9 cellular contexts compared by ENCODE assay signal in genomic region chr2:97662895-97663625, GRCh38. TPM values are rescaled to one million over a fixed set of nuclear protein-coding genes. Genes with fewer than 3 reads are reported as not detected.
DNase-seq lines count a peak whose midpoint lies in the region; ATAC-seq and TF ChIP-seq lines count a peak whose summit lies in the region.
"Had no signal": no experiment of that assay in that cellular context is flagged by ENCODE, and none has a peak within 500 bp of the region (broad histone marks: within the 10 kb centered on the region; RNA-seq: fewer than 3 reads in every experiment).

No MANE protein-coding gene starts in this region.

- POLR2A ChIA-PET in naive thymus-derived CD8-positive, alpha-beta T cell (lab: Charles Lee): interaction anchor here (0.8 to 8.6 kb wide), 7 partner anchors 11 to 801 kb away, joined by 3 to 170 read pairs (median 5); partner anchors contain the start of genes COX5B and ZAP70

- H3K36me3 Mint-ChIP-seq in activated T-helper 1 cell treated with anti-CD3 and anti-CD28 coated beads, Interleukin-12 subunit alpha, Interleukin-12 subunit beta, Interleukin-2, Interleukin-4 antibody, amounts not matched to agents 30 ng/mL and 10 ng/mL and 1 ng/mL, durations not matched to agents 14 hours and 24 hours and 36 hours (ENCODE audit: low read depth): peaks cover 24% of the 10 kb centered on the region
- peaks cover 0 to 21% (median 0%) of the 10 kb centered on the region in 3 donors for H3K36me3 Mint-ChIP-seq in naive thymus-derived CD8-positive, alpha-beta T cell
- peaks cover 18 to 27% of the 10 kb centered on the region in 2 donors for H3K36me3 Mint-ChIP-seq in stimulated activated naive B cell treated with anti-CD40 and anti-IgM and Interleukin-4, amounts not matched to agents 10 μg/mL and 1 μg/mL and 100 μg/mL, for 72 hours

- H3K9me3 Mint-ChIP-seq in activated T-helper 1 cell treated with anti-CD3 and anti-CD28 coated beads, Interleukin-12 subunit alpha, Interleukin-12 subunit beta, Interleukin-2, Interleukin-4 antibody, amounts not matched to agents 30 ng/mL and 10 ng/mL and 1 ng/mL, durations not matched to agents 14 hours and 24 hours and 36 hours: no peaks in the 10 kb centered on the region
- H3K9me3 Mint-ChIP-seq in naive thymus-derived CD8-positive, alpha-beta T cell: no peaks in the 10 kb centered on the region
- no peaks in the 10 kb centered on the region for H3K9me3 Mint-ChIP-seq in stimulated activated naive B cell treated with anti-CD40 and anti-IgM and Interleukin-4, amounts not matched to agents 10 μg/mL and 1 μg/mL and 100 μg/mL, for 72 hours

- no peaks in the 10 kb centered on the region for H3K27me3 Mint-ChIP-seq in activated T-helper 1 cell treated with anti-CD3 and anti-CD28 coated beads, Interleukin-12 subunit alpha, Interleukin-12 subunit beta, Interleukin-2, Interleukin-4 antibody, amounts not matched to agents 30 ng/mL and 10 ng/mL and 1 ng/mL, durations not matched to agents 14 hours and 24 hours and 36 hours (ENCODE audit: insufficient read depth)
- H3K27me3 Mint-ChIP-seq in naive thymus-derived CD8-positive, alpha-beta T cell: no peaks in the 10 kb centered on the region
- no peaks in the 10 kb centered on the region for H3K27me3 Mint-ChIP-seq in stimulated activated naive B cell treated with anti-CD40 and anti-IgM and Interleukin-4, amounts not matched to agents 10 μg/mL and 1 μg/mL and 100 μg/mL, for 72 hours

- ATAC-seq in GM19324 (IDR thresholded peaks at IDR 0.05; ENCODE audit: low FRiP score, unreplicated experiment): peak; percentile 55
- peak; percentile 31 for ATAC-seq in HG03442 (IDR thresholded peaks at IDR 0.05; ENCODE audit: unreplicated experiment)
- peak; percentile 23 to 35 for ATAC-seq in naive thymus-derived CD8-positive, alpha-beta T cell
- ATAC-seq in stimulated activated naive B cell treated with anti-CD40 and anti-IgM and Interleukin-4, amounts not matched to agents 10 μg/mL and 1 μg/mL and 100 μg/mL, for 72 hours (replicated peaks): peak; percentile 63 to 69

- H3K27ac Mint-ChIP-seq in activated T-helper 1 cell treated with anti-CD3 and anti-CD28 coated beads, Interleukin-12 subunit alpha, Interleukin-12 subunit beta, Interleukin-2, Interleukin-4 antibody, amounts not matched to agents 30 ng/mL and 10 ng/mL and 1 ng/mL, durations not matched to agents 14 hours and 24 hours and 36 hours: peak overlapping the region; percentile 96
- H3K27ac Mint-ChIP-seq in naive thymus-derived CD8-positive, alpha-beta T cell: peak overlapping the region; percentile 88 to 99 (median 96)
- peak overlapping the region; percentile 98 for H3K27ac Mint-ChIP-seq in stimulated activated naive B cell treated with anti-CD40 and anti-IgM and Interleukin-4, amounts not matched to agents 10 μg/mL and 1 μg/mL and 100 μg/mL, for 72 hours

- intact Hi-C loops in activated T-helper 1 cell treated with anti-CD3 and anti-CD28 coated beads, Interleukin-12 subunit alpha, Interleukin-12 subunit beta, Interleukin-2, Interleukin-4 antibody, amounts not matched to agents 30 ng/mL and 10 ng/mL and 1 ng/mL, durations not matched to agents 14 hours and 24 hours and 36 hours (cut with micrococcal nuclease): loop anchor here (1.0 to 10.0 kb wide), 6 partner anchors 50 to 1674 kb away; partner anchors contain the start of genes C2orf15, DUSP2, EIF5B and TXNDC9

- H3K4me3 Mint-ChIP-seq in activated T-helper 1 cell treated with anti-CD3 and anti-CD28 coated beads, Interleukin-12 subunit alpha, Interleukin-12 subunit beta, Interleukin-2, Interleukin-4 antibody, amounts not matched to agents 30 ng/mL and 10 ng/mL and 1 ng/mL, durations not matched to agents 14 hours and 24 hours and 36 hours: peak overlapping the region; percentile 94
- peak overlapping the region; percentile 90 to 98 (median 96) for H3K4me3 Mint-ChIP-seq in naive thymus-derived CD8-positive, alpha-beta T cell
- H3K4me3 Mint-ChIP-seq in stimulated activated naive B cell treated with anti-CD40 and anti-IgM and Interleukin-4, amounts not matched to agents 10 μg/mL and 1 μg/mL and 100 μg/mL, for 72 hours: peak overlapping the region; percentile 88 to 94

- peaks cover 39% of the 10 kb centered on the region for H3K4me1 Mint-ChIP-seq in activated T-helper 1 cell treated with anti-CD3 and anti-CD28 coated beads, Interleukin-12 subunit alpha, Interleukin-12 subunit beta, Interleukin-2, Interleukin-4 antibody, amounts not matched to agents 30 ng/mL and 10 ng/mL and 1 ng/mL, durations not matched to agents 14 hours and 24 hours and 36 hours (ENCODE audit: low read depth)
- H3K4me1 Mint-ChIP-seq in naive thymus-derived CD8-positive, alpha-beta T cell: peaks cover 22 to 42% (median 32%) of the 10 kb centered on the region in 4 donors
- H3K4me1 Mint-ChIP-seq in stimulated activated naive B cell treated with anti-CD40 and anti-IgM and Interleukin-4, amounts not matched to agents 10 μg/mL and 1 μg/mL and 100 μg/mL, for 72 hours: peaks cover 22 to 29% of the 10 kb centered on the region in 2 donors

- DNase-seq in CD1c-positive myeloid dendritic cell (ENCODE audit: extremely low spot score) (peak; percentile 92), fibroblast of gingiva (ENCODE audit: low read depth) (peak; percentile 67)
- DNase-seq in activated T-helper 1 cell treated with anti-CD3 and anti-CD28 coated beads, Interleukin-12 subunit alpha, Interleukin-12 subunit beta, Interleukin-2, Interleukin-4 antibody, amounts not matched to agents 30 ng/mL and 10 ng/mL and 1 ng/mL, durations not matched to agents 14 hours and 24 hours and 36 hours (ENCODE audit: low spot score): peak; percentile 73
- DNase-seq in naive thymus-derived CD8-positive, alpha-beta T cell: peak; percentile 32 to 80 (median 56)
- DNase-seq in stimulated activated naive B cell treated with anti-CD40 and anti-IgM and Interleukin-4, amounts not matched to agents 10 μg/mL and 1 μg/mL and 100 μg/mL, for 72 hours: peak; percentile 77

TF ChIP-seq in PFSK-1, 5 proteins besides CTCF, POLR2A, EP300 and RAD21:
- TF ChIP-seq POLR2AphosphoS5 (IDR thresholded peaks at IDR 0.05; ENCODE audit: low read depth, low read length): peak; percentile 63; the same call in 1 of the 2 replicates
- TF ChIP-seq SIN3A (IDR thresholded peaks at IDR 0.05; ENCODE audit: borderline replicate concordance, insufficient read depth, low read length): no peak

RNA-seq across cellular contexts. Expression of gene ACTR1B, which starts 0.8 kb away (rescaled TPM):
- 66.3 TPM for polyA plus RNA-seq in PFSK-1 (2012; ENCODE audit: insufficient read length, low read depth)
- 101 and 102 TPM in 2 replicates for total RNA-seq in activated T-helper 1 cell treated with anti-CD3 and anti-CD28 coated beads, Interleukin-12 subunit alpha, Interleukin-12 subunit beta, Interleukin-2, Interleukin-4 antibody, amounts not matched to agents 30 ng/mL and 10 ng/mL and 1 ng/mL, durations not matched to agents 14 hours and 24 hours and 36 hours
- total RNA-seq in naive thymus-derived CD8-positive, alpha-beta T cell: 10 to 100 TPM; 94.0 to 97.8 TPM
- 10 to 100 TPM; 11.7 to 17.9 (median 13.0) TPM for polyA plus RNA-seq in naive thymus-derived CD8-positive, alpha-beta T cell

RNA-seq across cellular contexts. Expression of gene C2orf92, which starts 6.5 kb away (rescaled TPM):
- 3.4 TPM for polyA plus RNA-seq in PFSK-1 (2012; ENCODE audit: insufficient read length, low read depth)
- 16.1 and 17.2 TPM in 2 replicates for total RNA-seq in activated T-helper 1 cell treated with anti-CD3 and anti-CD28 coated beads, Interleukin-12 subunit alpha, Interleukin-12 subunit beta, Interleukin-2, Interleukin-4 antibody, amounts not matched to agents 30 ng/mL and 10 ng/mL and 1 ng/mL, durations not matched to agents 14 hours and 24 hours and 36 hours
- 10 to 100 TPM; 18.2 to 21.2 TPM for total RNA-seq in naive thymus-derived CD8-positive, alpha-beta T cell
- 1 to 10 TPM in 1 of 3 donors, under 1 TPM in 2; 0.35 to 1.5 (median 0.68) TPM for polyA plus RNA-seq in naive thymus-derived CD8-positive, alpha-beta T cell

RNA-seq across cellular contexts. Expression of gene COX5B, which starts 17.2 kb away (rescaled TPM):
- polyA plus RNA-seq in PFSK-1 (2012; ENCODE audit: insufficient read length, low read depth): 367 TPM
- 228 and 241 TPM in 2 replicates for total RNA-seq in activated T-helper 1 cell treated with anti-CD3 and anti-CD28 coated beads, Interleukin-12 subunit alpha, Interleukin-12 subunit beta, Interleukin-2, Interleukin-4 antibody, amounts not matched to agents 30 ng/mL and 10 ng/mL and 1 ng/mL, durations not matched to agents 14 hours and 24 hours and 36 hours
- total RNA-seq in naive thymus-derived CD8-positive, alpha-beta T cell: 100 to 1,000 TPM; 119 to 125 TPM
- 100 to 1,000 TPM; 321 to 373 (median 350) TPM for polyA plus RNA-seq in naive thymus-derived CD8-positive, alpha-beta T cell

RNA-seq across cellular contexts. Expression of gene ZAP70, which starts 50.3 kb away (rescaled TPM):
- polyA plus RNA-seq in PFSK-1 (2012; ENCODE audit: insufficient read length, low read depth): 1.6 TPM
- total RNA-seq in activated T-helper 1 cell treated with anti-CD3 and anti-CD28 coated beads, Interleukin-12 subunit alpha, Interleukin-12 subunit beta, Interleukin-2, Interleukin-4 antibody, amounts not matched to agents 30 ng/mL and 10 ng/mL and 1 ng/mL, durations not matched to agents 14 hours and 24 hours and 36 hours: 302 and 313 TPM in 2 replicates
- 100 to 1,000 TPM; 490 to 503 TPM for total RNA-seq in naive thymus-derived CD8-positive, alpha-beta T cell
- polyA plus RNA-seq in naive thymus-derived CD8-positive, alpha-beta T cell: 100 to 1,000 TPM; 131 to 168 (median 149) TPM
- total RNA-seq: pulmonary artery endothelial cell had no signal

Comparison
In these comparisons a context has a peak if more than half of its experiments do, and no peak if none do; other contexts are left out.
1. Peak in every context shown above with its lines: DNase-seq and ATAC-seq.